Comparison of ENCODE assay signal across 29 cellular contexts in genomic region chrX:7390446-7390845, GRCh38.
"Had no signal": no experiment of that assay in that cellular context is flagged by ENCODE, and none has a peak within 500 bp of the region (broad histone marks: within the 10 kb centered on the region; RNA-seq: fewer than 3 reads in every experiment).

No MANE protein-coding gene starts in this region.

- H3K36me3 ChIP-seq: ascending aorta, cardiac muscle cell, WERI-Rb-1 had no signal

- H3K4me1 ChIP-seq: ascending aorta had no signal

- H3K9me3 Mint-ChIP-seq: activated CD8-positive, alpha-beta T cell treated with anti-CD3 and anti-CD28 coated beads for 36 hours; activated naive CD8-positive, alpha-beta T cell treated with anti-CD3 and anti-CD28 coated beads for 36 hours; activated T-helper 17 cell treated with anti-CD3 and anti-CD28 coated beads, Interleukin-2, amount 50 U/mL, for 72 hours had no signal

- H3K27ac ChIP-seq: ascending aorta, cardiac muscle cell, WERI-Rb-1 had no signal

- H3K4me3 Mint-ChIP-seq: activated CD8-positive, alpha-beta T cell treated with anti-CD3 and anti-CD28 coated beads for 36 hours; activated naive CD8-positive, alpha-beta T cell treated with anti-CD3 and anti-CD28 coated beads for 36 hours; activated T-cell treated with anti-CD3 and anti-CD28 coated beads, Interleukin-2, amount 50 U/mL, for 72 hours; activated T-helper 17 cell treated with anti-CD3 and anti-CD28 coated beads, Interleukin-2, amount 50 U/mL, for 72 hours; central memory CD8-positive, alpha-beta T cell had no signal

- H3K4me1 Mint-ChIP-seq: activated naive CD8-positive, alpha-beta T cell treated with anti-CD3 and anti-CD28 coated beads for 36 hours; activated T-helper 17 cell treated with anti-CD3 and anti-CD28 coated beads, Interleukin-2, amount 50 U/mL, for 72 hours; central memory CD8-positive, alpha-beta T cell had no signal

- H3K4me3 ChIP-seq: ascending aorta, cardiac muscle cell had no signal

- H3K27ac Mint-ChIP-seq: activated CD8-positive, alpha-beta T cell treated with anti-CD3 and anti-CD28 coated beads for 36 hours; activated naive CD8-positive, alpha-beta T cell treated with anti-CD3 and anti-CD28 coated beads for 36 hours; activated T-cell treated with anti-CD3 and anti-CD28 coated beads, Interleukin-2, amount 50 U/mL, for 72 hours; activated T-helper 17 cell treated with anti-CD3 and anti-CD28 coated beads, Interleukin-2, amount 50 U/mL, for 72 hours had no signal

- DNase-seq: activated CD4-positive, alpha-beta T cell treated with anti-CD3 and anti-CD28 coated beads for 1 hour; activated CD4-positive, alpha-beta T cell treated with anti-CD3 and anti-CD28 coated beads for 48 hours; activated CD4-positive, alpha-beta T cell treated with anti-CD3 and anti-CD28 coated beads, Interleukin-2, amount 50 U/mL, for 4 hours; activated CD4-positive, CD25-positive, alpha-beta regulatory T cell; activated CD8-positive, alpha-beta T cell treated with anti-CD3 and anti-CD28 coated beads for 36 hours; activated effector memory CD4-positive, alpha-beta T cell treated with anti-CD3 and anti-CD28 coated beads, Interleukin-2, amount 50 U/mL, for 16 hours; activated naive CD4-positive, alpha-beta T cell; activated naive CD4-positive, alpha-beta T cell treated with anti-CD3 and anti-CD28 coated beads, Interleukin-2, amount 50 U/mL, for 16 hours; activated naive CD8-positive, alpha-beta T cell treated with anti-CD3 and anti-CD28 coated beads for 36 hours; activated T-cell treated with anti-CD3 and anti-CD28 coated beads, Interleukin-2, amount 50 U/mL, for 1 hour; activated T-cell treated with anti-CD3 and anti-CD28 coated beads, Interleukin-2, amount 50 U/mL, for 72 hours; amygdala; NCI-H1105; NCI-H1417 treated with DMSO at 0.1 percent for 48 hours; NCI-H1694; NCI-H1930; NCI-H2081 treated with DMSO at 0.1 percent for 48 hours; NCI-H345; NCI-H510A; NCI-H526; NCI-H748 treated with DMSO at 0.1 percent for 48 hours; NK-92 treated with Interleukin-12 subunit alpha and Interleukin-12 subunit beta, amount 100 ng/mL, for 24 hours; Right ventricle myocardium superior; T1000; WERI-Rb-1 had no signal

- H3K27me3 ChIP-seq: ascending aorta, cardiac muscle cell had no signal

- H3K27me3 Mint-ChIP-seq: activated CD8-positive, alpha-beta T cell treated with anti-CD3 and anti-CD28 coated beads for 36 hours; activated naive CD8-positive, alpha-beta T cell treated with anti-CD3 and anti-CD28 coated beads for 36 hours; activated T-helper 17 cell treated with anti-CD3 and anti-CD28 coated beads, Interleukin-2, amount 50 U/mL, for 72 hours; central memory CD8-positive, alpha-beta T cell had no signal

- H3K36me3 Mint-ChIP-seq: activated naive CD8-positive, alpha-beta T cell treated with anti-CD3 and anti-CD28 coated beads for 36 hours had no signal

- H3K9me3 ChIP-seq: ascending aorta had no signal
